Comparison of ENCODE assay signal across 8 cellular contexts in genomic region chr15:73601449-73602425, GRCh38. TPM values are rescaled to one million over a fixed set of nuclear protein-coding genes. Genes with fewer than 3 reads are reported as not detected.
DNase-seq lines count a peak whose midpoint lies in the region; ATAC-seq and TF ChIP-seq lines count a peak whose summit lies in the region.

No MANE protein-coding gene starts in this region.

- H4K20me1 ChIP-seq in IMR-90 (ENCODE audit: insufficient read depth, low read length), result peaks cover 91% of the 10 kb centered on the region
- H4K20me1 ChIP-seq in hepatocyte (ENCODE audit: insufficient read depth, poor library complexity, severe bottlenecking), result peaks cover 87% of the 10 kb centered on the region

- ATAC-seq in IMR-90 (ENCODE audit: low read depth) (peak; percentile 74), GM18858 (IDR thresholded peaks at IDR 0.05; ENCODE audit: unreplicated experiment) (no peak)

- CTCF ChIA-PET in IMR-90 (lab: Yijun Ruan, JAX), result interaction anchor here (0.9 kb wide), 1 partner anchor 12 kb away, joined by 3 read pairs; no protein-coding TSS in a partner anchor

- intact Hi-C loops in IMR-90 (cut with micrococcal nuclease) (no loop called here), stomach (cut with DNase I; ENCODE audit: low total_unique reads) (no loop called here)

- no peak for TF ChIP-seq POLR2A in IMR-90 (IDR thresholded peaks at IDR 0.05; ENCODE audit: low read depth, low read length)
- TF ChIP-seq POLR2A in stomach (IDR thresholded peaks at IDR 0.05), result no peak

- 0 out of 2 replicates have a peak overlapping the region, but pooled peaks have one; percentile 3 for H2BK20ac ChIP-seq in IMR-90 (ENCODE audit: low read depth, low read length)

- H3K79me1 ChIP-seq in IMR-90 (ENCODE audit: low read depth in 1 of 2, low read length in 2 of 2), result peaks cover 24 to 91% of the 10 kb centered on the region in 2 experiments

- peak overlapping the region; percentile 24; the same call in 1 of the 2 replicates for H2AK5ac ChIP-seq in IMR-90 (ENCODE audit: low read depth, low read length)

- no peak overlapping the region for H4K91ac ChIP-seq in IMR-90 (ENCODE audit: insufficient read depth, low read depth, low read length)

- peaks cover 34% of the 10 kb centered on the region for H3K9me1 ChIP-seq in IMR-90 (ENCODE audit: insufficient read depth, low read length)

- no peaks in the 10 kb centered on the region for H3K9me2 ChIP-seq in hepatocyte (replicated peaks; ENCODE audit: insufficient read depth)

- no peak for TF ChIP-seq EP300 in stomach (IDR thresholded peaks at IDR 0.05)

- TF ChIP-seq RAD21 in IMR-90 (IDR thresholded peaks at IDR 0.05; ENCODE audit: low read length), result no peak

- 0 out of 2 replicates have a peak overlapping the region, but pooled peaks have one; percentile 5 for H4K5ac ChIP-seq in IMR-90 (ENCODE audit: low read depth, low read length)

- H2BK5ac ChIP-seq in IMR-90 (ENCODE audit: low read depth, low read length, poor library complexity, severe bottlenecking), result peak overlapping the region; percentile 32

- no peak overlapping the region for H2BK120ac ChIP-seq in IMR-90 (ENCODE audit: low read depth, low read length)

- H3K27me3 ChIP-seq in IMR-90 (ENCODE audit: control insufficient read depth, insufficient read depth, low read length) (no peaks in the 10 kb centered on the region), hepatocyte (no peaks in the 10 kb centered on the region), stomach (no peaks in the 10 kb centered on the region)

- TF ChIP-seq CTCF in IMR-90 (conservative IDR thresholded peaks at IDR 0.05; ENCODE audit: low read depth, low read length) (no peak), hepatocyte (IDR thresholded peaks at IDR 0.05; ENCODE audit: poor library complexity) (no peak), stomach (IDR thresholded peaks at IDR 0.05) (no peak)

- peak overlapping the region; percentile 64 for H3K4me2 ChIP-seq in IMR-90 (ENCODE audit: low read depth, low read length)
- peak overlapping the region; percentile 58 for H3K4me2 ChIP-seq in hepatocyte

- H3K14ac ChIP-seq in IMR-90 (replicated peaks; ENCODE audit: low read depth, low read length), result peak overlapping the region; percentile 70; the same call in 1 of the 2 replicates

- WGBS in IMR-90 (ENCODE audit: extremely low coverage in 2 of 2, insufficient read length in 1 of 2), 2 experiments, result 24% methylated on average over 2 of the region's 6 CpGs; no CpG with 5 or more reads in 1 of the 2 experiments
- 46% methylated on average over 6 of the region's 6 CpGs for WGBS in hepatocyte (ENCODE audit: low lambda C conversion rate, missing lambda C conversion rate)
- WGBS in stomach, 5 donors, result 44 to 53% (median 48%) methylated on average over 6 of the region's 6 CpGs

- H3K23ac ChIP-seq in IMR-90 (ENCODE audit: low read depth, low read length), result peak overlapping the region; percentile 67

- dilution Hi-C loops in IMR-90 (cut with HindIII; ENCODE audit: low sequenced_read_pairs, unreplicated experiment), result no loop called here

- no peak overlapping the region for H3K56ac ChIP-seq in IMR-90 (ENCODE audit: extremely low read depth, insufficient read depth, low read length)

- H2AFZ ChIP-seq in IMR-90 (replicated peaks; ENCODE audit: low read length, poor library complexity) (no peak overlapping the region), hepatocyte (no peak overlapping the region)

- H3K9me3 ChIP-seq in IMR-90 (ENCODE audit: control insufficient read depth, insufficient read depth, low read length), result no peaks in the 10 kb centered on the region
- no peaks in the 10 kb centered on the region for H3K9me3 ChIP-seq in hepatocyte (ENCODE audit: low read depth)
- no peaks in the 10 kb centered on the region for H3K9me3 ChIP-seq in stomach

- peaks cover 100% of the 10 kb centered on the region for H3K79me2 ChIP-seq in hepatocyte

- no peak overlapping the region; the same call in 1 of the 2 replicates for H3K9ac ChIP-seq in IMR-90 (ENCODE audit: low read depth, low read length)

- DNase-seq in IMR-90 (peak; percentile 61), amniotic epithelial cell (ENCODE audit: low read depth) (peak; percentile 72), hepatocyte (ENCODE audit: low spot score) (peak; percentile 69), stomach (no peak), GM19240 (ENCODE audit: insufficient read length, low spot score) (no peak), DMS79 (lab: John Stamatoyannopoulos, UW) (no peak), GF-D8 (lab: John Stamatoyannopoulos, UW) (no peak)

- H3K4me3 ChIP-seq in IMR-90 (ENCODE audit: insufficient read depth, low read depth, low read length) (no peak overlapping the region), hepatocyte (no peak overlapping the region), stomach (no peak overlapping the region)

- POLR2A ChIA-PET in IMR-90 (lab: Charles Lee; ENCODE audit: unreplicated experiment), result no interaction called here

- peak overlapping the region; percentile 10 for H2AK9ac ChIP-seq in IMR-90 (replicated peaks; ENCODE audit: low read depth, low read length, poor library complexity)

- peak overlapping the region; percentile 70; the same call in 1 of the 2 replicates for H3K18ac ChIP-seq in IMR-90 (ENCODE audit: low read depth, low read length)

- H3K27ac ChIP-seq in IMR-90 (ENCODE audit: insufficient read depth, low read length) (peak overlapping the region; percentile 50; the same call in 1 of the 2 replicates), hepatocyte (peak overlapping the region; percentile 79), stomach (peak overlapping the region; percentile 16 to 79 (median 67))

- H3K4me1 ChIP-seq in IMR-90 (ENCODE audit: control insufficient read depth, insufficient read depth, low read length), result peaks cover 33% of the 10 kb centered on the region
- H3K4me1 ChIP-seq in hepatocyte (ENCODE audit: insufficient read depth), result peaks cover 51% of the 10 kb centered on the region
- H3K4me1 ChIP-seq in stomach, result peaks cover 55 to 100% (median 71%) of the 10 kb centered on the region in 4 donors

- in situ Hi-C loops in IMR-90 (cut with MboI; ENCODE audit: low sequenced_read_pairs), result no loop called here

- H3K4ac ChIP-seq in IMR-90 (ENCODE audit: low read depth, low read length), result peak overlapping the region; percentile 15

- H3K36me3 ChIP-seq in IMR-90 (ENCODE audit: control insufficient read depth, insufficient read depth, low read length) (no peaks in the 10 kb centered on the region; the same call in none of the 2 replicates), hepatocyte (replicated peaks; ENCODE audit: insufficient read depth, low read depth) (no peaks in the 10 kb centered on the region), stomach (peaks cover 0 to 3% (median 1%) of the 10 kb centered on the region in 4 donors)

- no peak overlapping the region for H2BK15ac ChIP-seq in IMR-90 (ENCODE audit: low read depth, low read length)

- BruUV-seq in IMR-90 (replicated peaks; lab: Mats Ljungman, UMichigan), result no TSS peak

- peak overlapping the region in 1 of 2 experiments; percentile 15; a peak in 1 of 4 replicates for H4K8ac ChIP-seq in IMR-90 (ENCODE audit: low read depth in 2 of 2, low read length in 2 of 2)

TF ChIP-seq in IMR-90, 13 proteins besides CTCF, POLR2A, EP300 and RAD21:
- TF ChIP-seq NFE2L2 (IDR thresholded peaks at IDR 0.05; ENCODE audit: low read depth, low read length) (no peak), RCOR1 (IDR thresholded peaks at IDR 0.05; ENCODE audit: insufficient replicate concordance, low read length) (no peak), CEBPB (IDR thresholded peaks at IDR 0.05; ENCODE audit: low read depth, low read length) (peak; percentile 74), MAFK (IDR thresholded peaks at IDR 0.05; ENCODE audit: low read depth, low read length) (no peak), CHD1 (IDR thresholded peaks at IDR 0.05; ENCODE audit: low read depth, low read length) (no peak), RFX5 (IDR thresholded peaks at IDR 0.05; ENCODE audit: low read depth, low read length) (no peak), USF2 (IDR thresholded peaks at IDR 0.05; ENCODE audit: low read depth, low read length) (no peak)

RNA-seq across cellular contexts. Expression of gene NPTN, which starts 31.5 kb away (rescaled TPM):
- 150 and 171 TPM in 2 replicates for total RNA-seq in IMR-90 (2012; rRNA removed)
- 268 and 329 TPM in 2 replicates for polyA plus RNA-seq in IMR-90 (2012; rRNA removed)
- 181 and 182 TPM in 2 replicates for polyA plus RNA-seq in IMR-90 (2012; cell fraction: cytosol; rRNA removed)
- 77.6 and 177 TPM in 2 replicates for polyA plus RNA-seq in IMR-90 (2012; cell fraction: nucleus; rRNA removed; ENCODE audit: low replicate concordance)
- 201 and 234 TPM in 2 replicates for total RNA-seq in hepatocyte
- polyA plus RNA-seq in hepatocyte, result 153 and 174 TPM in 2 replicates
- 100 to 1,000 TPM in 4 of 5 donors, 10 to 100 TPM in 1; 58.8 to 228 (median 127) TPM for total RNA-seq in stomach
- 10 to 100 TPM; 41.4 to 73.4 (median 45.5) TPM for polyA plus RNA-seq in stomach

Comparison
In these comparisons a context has a peak if more than half of its experiments do, and no peak if none do; other contexts are left out.
1. DNase-seq: peak in IMR-90 (single experiment), amniotic epithelial cell (single experiment) and hepatocyte (single experiment); none in stomach (single experiment), GM19240 (single experiment), DMS79 (single experiment) and GF-D8 (single experiment).
2. Peak in every context shown above with its lines, with median percentiles within 50 percentile points of each other: H3K27ac ChIP-seq.